In genomic region chr3:47008258-47008671, GRCh38 we compare ENCODE assay signal across 10 cellular contexts. TPM values are rescaled to one million over a fixed set of nuclear protein-coding genes. Genes with fewer than 3 reads are reported as not detected.
DNase-seq lines count a peak whose midpoint lies in the region; ATAC-seq and TF ChIP-seq lines count a peak whose summit lies in the region.
"Had no signal": no experiment of that assay in that cellular context is flagged by ENCODE, and none has a peak within 500 bp of the region (broad histone marks: within the 10 kb centered on the region; RNA-seq: fewer than 3 reads in every experiment).

No MANE protein-coding gene starts in this region.

- peak overlapping the region; percentile 63 for H3K4me3 Mint-ChIP-seq in activated naive CD8-positive, alpha-beta T cell
- H3K4me3 Mint-ChIP-seq in activated naive CD8-positive, alpha-beta T cell treated with anti-CD3 and anti-CD28 coated beads, Interleukin-2, amount 50 U/mL, for 24 hours: no peak overlapping the region
- H3K4me3 Mint-ChIP-seq in T-cell: peak overlapping the region in 2 of 3 donors; percentile 38 to 53

- no peak for TF ChIP-seq POLR2A in transverse colon (IDR thresholded peaks at IDR 0.05)

- 80 to 95% methylated on average over 1 to 13 of the region's 13 CpGs for WGBS in transverse colon (ENCODE audit: low coverage in 1 of 2), 2 donors

- no peaks in the 10 kb centered on the region for H3K9me3 Mint-ChIP-seq in activated naive CD8-positive, alpha-beta T cell (ENCODE audit: low read depth)
- no peaks in the 10 kb centered on the region for H3K9me3 Mint-ChIP-seq in activated naive CD8-positive, alpha-beta T cell treated with anti-CD3 and anti-CD28 coated beads, Interleukin-2, amount 50 U/mL, for 24 hours
- H3K9me3 Mint-ChIP-seq in T-cell: no peaks in the 10 kb centered on the region

- H3K27ac ChIP-seq in transverse colon: no peak overlapping the region

- in situ Hi-C loops in transverse colon (cut with MboI; ENCODE audit: low pct_ligation_motif_present in 1 of 4, low pct_unique_long_range_greater_than_20kb in 1 of 4, low sequenced_read_pairs in 3 of 4): loop anchor here in 3 of 4 donors (25.0 kb wide), 2 partner anchors 154 to 296 kb away; partner anchors contain the start of genes PRSS50 (in 2 of the 3), TMIE (in 2 of the 3) and SETD2 (in 1 of the 3)

- intact Hi-C loops in transverse colon (cut with DNase I; ENCODE audit: low total_unique reads): loop anchor here (10.0 kb wide), 1 partner anchor 157 kb away; the partner anchor contains the start of gene SETD2

- no peak for DNase-seq in activated naive CD8-positive, alpha-beta T cell treated with anti-CD3 and anti-CD28 coated beads, Interleukin-2, amount 50 U/mL, for 24 hours
- DNase-seq in T-cell (no peak), islet precursor cell (peak; percentile 43), transverse colon (peak; percentile 7), SIG-M5 (lab: John Stamatoyannopoulos, UW) (no peak), COR-L47 (lab: John Stamatoyannopoulos, UW) (no peak)
- no peak for DNase-seq in activated CD4-positive, alpha-beta T cell treated with anti-CD3 and anti-CD28 coated beads for 4 hours
- DNase-seq: MV-4-11 had no signal

- no peaks in the 10 kb centered on the region for H3K27me3 ChIP-seq in transverse colon

- peaks cover 0 to 10% (median 3%) of the 10 kb centered on the region in 4 donors for H3K4me1 ChIP-seq in transverse colon
- H3K4me1 ChIP-seq: prostate gland had no signal

- no peak for TF ChIP-seq EP300 in transverse colon (IDR thresholded peaks at IDR 0.05; ENCODE audit: low read depth)

- no peak for ATAC-seq in activated naive CD8-positive, alpha-beta T cell treated with anti-CD3 and anti-CD28 coated beads, Interleukin-2, amount 50 U/mL, for 24 hours
- ATAC-seq in T-cell (replicated peaks in 1 of 4): no peak

- no peaks in the 10 kb centered on the region for H3K9me3 ChIP-seq in transverse colon
- H3K9me3 ChIP-seq: prostate gland had no signal

- peaks cover 9% of the 10 kb centered on the region for H3K4me1 Mint-ChIP-seq in activated naive CD8-positive, alpha-beta T cell (ENCODE audit: low read depth)
- peaks cover 12% of the 10 kb centered on the region for H3K4me1 Mint-ChIP-seq in activated naive CD8-positive, alpha-beta T cell treated with anti-CD3 and anti-CD28 coated beads, Interleukin-2, amount 50 U/mL, for 24 hours
- peaks cover 0 to 17% (median 6%) of the 10 kb centered on the region in 3 donors for H3K4me1 Mint-ChIP-seq in T-cell

- no peak overlapping the region for H3K27ac Mint-ChIP-seq in activated naive CD8-positive, alpha-beta T cell
- H3K27ac Mint-ChIP-seq in activated naive CD8-positive, alpha-beta T cell treated with anti-CD3 and anti-CD28 coated beads, Interleukin-2, amount 50 U/mL, for 24 hours: no peak overlapping the region
- peak overlapping the region in 1 of 2 donors; percentile 72 for H3K27ac Mint-ChIP-seq in T-cell

- POLR2A ChIA-PET in T-cell (lab: Charles Lee): interaction anchor here in 1 of 2 donors (0.6 kb wide), 1 partner anchor 29 kb away, joined by 6 read pairs; no protein-coding TSS in a partner anchor

- no peak overlapping the region for H3K4me3 ChIP-seq in transverse colon

- H3K36me3 Mint-ChIP-seq in activated naive CD8-positive, alpha-beta T cell: peaks cover 3% of the 10 kb centered on the region
- H3K36me3 Mint-ChIP-seq in activated naive CD8-positive, alpha-beta T cell treated with anti-CD3 and anti-CD28 coated beads, Interleukin-2, amount 50 U/mL, for 24 hours (ENCODE audit: low read depth): peaks cover 11% of the 10 kb centered on the region
- peaks cover 24% of the 10 kb centered on the region for H3K36me3 Mint-ChIP-seq in T-cell

- CTCF ChIA-PET in T-cell (lab: Charles Lee): no interaction called here

- no peaks in the 10 kb centered on the region for H3K27me3 Mint-ChIP-seq in activated naive CD8-positive, alpha-beta T cell
- no peaks in the 10 kb centered on the region for H3K27me3 Mint-ChIP-seq in activated naive CD8-positive, alpha-beta T cell treated with anti-CD3 and anti-CD28 coated beads, Interleukin-2, amount 50 U/mL, for 24 hours
- no peaks in the 10 kb centered on the region for H3K27me3 Mint-ChIP-seq in T-cell

- no peak for TF ChIP-seq CTCF in transverse colon (IDR thresholded peaks at IDR 0.05)

- peaks cover 0 to 2% (median 0%) of the 10 kb centered on the region in 4 donors for H3K36me3 ChIP-seq in transverse colon
- H3K36me3 ChIP-seq: prostate gland had no signal

RNA-seq across cellular contexts. Expression of gene NBEAL2, which starts 28.8 kb away (rescaled TPM):
- 100 to 1,000 TPM; 141 to 206 (median 182) TPM for total RNA-seq in T-cell
- 100 to 1,000 TPM in 2 of 4 donors, 10 to 100 TPM in 2; 81.1 to 163 (median 122) TPM for total RNA-seq in transverse colon

RNA-seq across cellular contexts. Expression of gene CCDC12, which starts 31.7 kb away (rescaled TPM):
- total RNA-seq in T-cell: 10 to 100 TPM; 66.5 to 78.4 (median 72.8) TPM
- 10 to 100 TPM; 50.1 to 72.9 (median 53.0) TPM for total RNA-seq in transverse colon

Comparison
In these comparisons a context has a peak if more than half of its experiments do, and no peak if none do; other contexts are left out.
1. DNase-seq: peak in islet precursor cell (single experiment) and transverse colon (single experiment); none in activated naive CD8-positive, alpha-beta T cell treated with anti-CD3 and anti-CD28 coated beads, Interleukin-2, amount 50 U/mL, for 24 hours (single experiment), T-cell (0 of 34), SIG-M5 (single experiment), COR-L47 (single experiment) and activated CD4-positive, alpha-beta T cell treated with anti-CD3 and anti-CD28 coated beads for 4 hours (0 of 2).